Comparison of ENCODE assay signal across 1 cellular context in the genomic region with DNA sequence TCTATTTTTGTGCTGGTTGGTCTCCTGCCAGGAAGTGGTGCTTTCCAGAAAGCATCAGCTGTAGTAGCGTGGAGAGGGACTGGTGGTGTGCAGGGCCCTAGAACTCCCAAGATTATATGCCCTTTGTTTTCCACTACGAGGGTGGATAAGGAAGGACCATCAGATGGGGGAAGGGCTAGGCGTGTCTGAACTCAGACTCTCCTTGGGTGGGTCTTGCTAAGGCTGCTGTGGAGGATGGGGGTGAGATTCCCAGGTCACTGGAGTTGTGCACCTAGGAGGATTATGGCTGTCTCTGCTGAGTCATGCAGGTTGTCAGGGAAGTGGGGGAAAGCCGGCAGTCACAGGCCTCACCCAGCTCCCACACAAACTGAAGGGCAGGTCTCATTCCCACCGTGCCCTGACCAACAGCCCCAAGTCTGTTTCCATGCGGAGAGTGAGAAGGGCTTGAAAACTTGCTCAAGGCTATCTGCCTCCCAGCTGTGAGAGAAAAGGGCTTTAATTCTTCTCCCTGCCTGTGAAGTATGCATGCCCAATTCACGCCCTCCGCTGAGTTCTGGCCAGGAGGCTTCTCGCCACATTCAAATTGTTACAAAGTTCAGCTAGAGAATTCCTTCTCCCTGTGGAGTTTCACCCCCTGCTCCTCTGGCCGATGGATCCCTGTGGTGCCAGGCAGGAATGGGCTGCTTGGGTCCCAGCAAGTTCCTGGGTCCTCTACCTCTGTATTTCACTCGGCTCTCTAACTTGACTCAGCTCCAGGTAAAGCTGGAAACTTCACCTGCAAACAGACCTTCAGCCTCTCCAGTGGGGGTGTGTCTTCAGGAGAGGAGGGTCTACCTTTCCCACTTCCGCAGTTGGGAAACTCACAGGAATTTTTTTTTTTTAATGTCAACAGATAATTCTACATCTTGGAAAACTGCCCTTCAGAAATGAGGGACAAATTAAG.
TF ChIP-seq lines count a peak whose summit lies in the region.

No MANE protein-coding gene starts in this region.

TF ChIP-seq in WTC11, 78 proteins besides CTCF, POLR2A, EP300 and RAD21 (continued from another document):
- TF ChIP-seq RELA (CRISPR knock-in tag; IDR thresholded peaks at IDR 0.05; ENCODE audit: borderline replicate concordance) (no peak), ZNF317 (CRISPR knock-in tag; IDR thresholded peaks at IDR 0.05; ENCODE audit: borderline replicate concordance, low read depth) (no peak), GTF2I (CRISPR knock-in tag; conservative IDR thresholded peaks at IDR 0.05) (no peak), NR3C1 (CRISPR knock-in tag; conservative IDR thresholded peaks at IDR 0.05; ENCODE audit: low read depth) (no peak), JUN (CRISPR knock-in tag; IDR thresholded peaks at IDR 0.05) (no peak), NFE2L1 (CRISPR knock-in tag; IDR thresholded peaks at IDR 0.05) (peak; percentile 35; the same call in 1 of the 2 replicates), CBFB (CRISPR knock-in tag; IDR thresholded peaks at IDR 0.05; ENCODE audit: low read depth) (no peak)
- TF ChIP-seq, protein P1, sequence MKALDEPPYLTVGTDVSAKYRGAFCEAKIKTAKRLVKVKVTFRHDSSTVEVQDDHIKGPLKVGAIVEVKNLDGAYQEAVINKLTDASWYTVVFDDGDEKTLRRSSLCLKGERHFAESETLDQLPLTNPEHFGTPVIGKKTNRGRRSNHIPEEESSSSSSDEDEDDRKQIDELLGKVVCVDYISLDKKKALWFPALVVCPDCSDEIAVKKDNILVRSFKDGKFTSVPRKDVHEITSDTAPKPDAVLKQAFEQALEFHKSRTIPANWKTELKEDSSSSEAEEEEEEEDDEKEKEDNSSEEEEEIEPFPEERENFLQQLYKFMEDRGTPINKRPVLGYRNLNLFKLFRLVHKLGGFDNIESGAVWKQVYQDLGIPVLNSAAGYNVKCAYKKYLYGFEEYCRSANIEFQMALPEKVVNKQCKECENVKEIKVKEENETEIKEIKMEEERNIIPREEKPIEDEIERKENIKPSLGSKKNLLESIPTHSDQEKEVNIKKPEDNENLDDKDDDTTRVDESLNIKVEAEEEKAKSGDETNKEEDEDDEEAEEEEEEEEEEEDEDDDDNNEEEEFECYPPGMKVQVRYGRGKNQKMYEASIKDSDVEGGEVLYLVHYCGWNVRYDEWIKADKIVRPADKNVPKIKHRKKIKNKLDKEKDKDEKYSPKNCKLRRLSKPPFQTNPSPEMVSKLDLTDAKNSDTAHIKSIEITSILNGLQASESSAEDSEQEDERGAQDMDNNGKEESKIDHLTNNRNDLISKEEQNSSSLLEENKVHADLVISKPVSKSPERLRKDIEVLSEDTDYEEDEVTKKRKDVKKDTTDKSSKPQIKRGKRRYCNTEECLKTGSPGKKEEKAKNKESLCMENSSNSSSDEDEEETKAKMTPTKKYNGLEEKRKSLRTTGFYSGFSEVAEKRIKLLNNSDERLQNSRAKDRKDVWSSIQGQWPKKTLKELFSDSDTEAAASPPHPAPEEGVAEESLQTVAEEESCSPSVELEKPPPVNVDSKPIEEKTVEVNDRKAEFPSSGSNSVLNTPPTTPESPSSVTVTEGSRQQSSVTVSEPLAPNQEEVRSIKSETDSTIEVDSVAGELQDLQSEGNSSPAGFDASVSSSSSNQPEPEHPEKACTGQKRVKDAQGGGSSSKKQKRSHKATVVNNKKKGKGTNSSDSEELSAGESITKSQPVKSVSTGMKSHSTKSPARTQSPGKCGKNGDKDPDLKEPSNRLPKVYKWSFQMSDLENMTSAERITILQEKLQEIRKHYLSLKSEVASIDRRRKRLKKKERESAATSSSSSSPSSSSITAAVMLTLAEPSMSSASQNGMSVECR (CRISPR knock-in tag; IDR thresholded peaks at IDR 0.05; ENCODE audit: borderline replicate concordance): no peak
- TF ChIP-seq, protein P2, sequence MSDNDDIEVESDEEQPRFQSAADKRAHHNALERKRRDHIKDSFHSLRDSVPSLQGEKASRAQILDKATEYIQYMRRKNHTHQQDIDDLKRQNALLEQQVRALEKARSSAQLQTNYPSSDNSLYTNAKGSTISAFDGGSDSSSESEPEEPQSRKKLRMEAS (CRISPR knock-in tag; IDR thresholded peaks at IDR 0.05): no peak
